Comparison of ENCODE assay signal across 9 cellular contexts in the genomic region with DNA sequence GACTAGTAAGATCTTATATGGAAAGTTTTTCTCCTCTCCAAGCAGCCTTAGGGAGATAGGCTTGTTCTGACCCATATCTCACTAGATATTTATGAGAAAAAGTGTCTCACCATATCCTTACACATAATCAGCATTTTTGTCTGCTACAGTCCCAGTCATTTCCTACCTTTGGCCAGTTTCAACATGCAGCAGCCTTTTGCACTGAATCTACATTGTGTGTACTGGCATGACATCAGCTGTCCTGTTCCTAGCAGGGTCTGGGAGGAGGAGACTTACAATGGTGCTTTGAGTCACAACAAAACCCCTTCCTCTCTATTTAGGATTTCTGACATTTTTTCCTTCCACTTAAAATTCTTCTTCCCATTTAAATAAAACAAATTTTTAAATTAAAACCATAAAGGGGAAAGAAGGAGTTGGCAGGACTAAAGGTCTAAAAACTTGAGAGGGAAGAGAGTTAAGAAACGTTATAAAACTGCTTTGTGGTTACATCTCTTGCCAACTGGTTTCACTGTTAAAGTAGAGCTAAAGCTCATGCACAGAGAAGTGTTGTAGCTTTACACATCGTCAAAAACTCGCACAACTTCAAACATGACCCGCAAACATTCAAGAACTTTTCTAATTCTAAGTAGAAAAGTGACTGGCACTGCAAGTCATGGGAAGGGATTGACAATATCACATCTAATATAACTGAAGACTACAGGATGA. TPM values are rescaled to one million over a fixed set of nuclear protein-coding genes. Genes with fewer than 3 reads are reported as not detected.
DNase-seq lines count a peak whose midpoint lies in the region; ATAC-seq, FAIRE-seq and TF ChIP-seq lines count a peak whose summit lies in the region.
"Had no signal": no experiment of that assay in that cellular context is flagged by ENCODE, and none has a peak within 500 bp of the region (broad histone marks: within the 10 kb centered on the region; RNA-seq: fewer than 3 reads in every experiment).

No MANE protein-coding gene starts in this region.

- H3K4me3 ChIP-seq in BLaER1: peak overlapping the region; percentile 55
- H3K4me3 ChIP-seq in MM.1S (ENCODE audit: low read length): no peak overlapping the region
- H3K4me3 ChIP-seq in astrocyte (ENCODE audit: insufficient read depth, low read depth, low read length): peak overlapping the region; percentile 95

- H3K4me1 ChIP-seq in BLaER1 (peaks cover 54% of the 10 kb centered on the region), MM.1S (ENCODE audit: low read length) (peaks cover 11% of the 10 kb centered on the region), astrocyte (ENCODE audit: insufficient read depth, low read length) (peaks cover 29% of the 10 kb centered on the region)

- H4K20me1 ChIP-seq in BLaER1 (no peaks in the 10 kb centered on the region), MM.1S (ENCODE audit: insufficient read depth, low read length) (no peaks in the 10 kb centered on the region), astrocyte (ENCODE audit: insufficient read depth, low read length) (peaks cover 52% of the 10 kb centered on the region)

- H2AFZ ChIP-seq in MM.1S (ENCODE audit: low read length) (no peak overlapping the region), astrocyte (ENCODE audit: low read depth, low read length) (no peak overlapping the region)

- H3K27me3 ChIP-seq in BLaER1: no peaks in the 10 kb centered on the region
- no peaks in the 10 kb centered on the region for H3K27me3 ChIP-seq in MM.1S (replicated peaks; ENCODE audit: insufficient read depth, low read length)
- H3K27me3 ChIP-seq in astrocyte (ENCODE audit: insufficient read depth, low read length): no peaks in the 10 kb centered on the region

- H3K4me2 ChIP-seq in BLaER1 (peak overlapping the region; percentile 77), MM.1S (ENCODE audit: low read depth, low read length) (no peak overlapping the region), astrocyte (ENCODE audit: low read length) (peak overlapping the region; percentile 84)

- DNase-seq in GM19238 (ENCODE audit: insufficient read length, low spot score) (peak; percentile 28), MM.1S (peak; percentile 34), astrocyte (ENCODE audit: low read depth) (peak; percentile 68), immature natural killer cell (no peak), substantia nigra (lab: John Stamatoyannopoulos, UW) (no peak), COLO668 (lab: John Stamatoyannopoulos, UW; ENCODE audit: unreplicated experiment) (no peak)

- H3K4me1 Mint-ChIP-seq in astrocyte (ENCODE audit: low read depth, unreplicated experiment): peaks cover 22% of the 10 kb centered on the region
- peaks cover 5 to 22% of the 10 kb centered on the region in 2 donors for H3K4me1 Mint-ChIP-seq in immature natural killer cell

- no peaks in the 10 kb centered on the region for H3K9me2 ChIP-seq in MM.1S (replicated peaks; ENCODE audit: insufficient read depth, low read length)

- H3K36me3 Mint-ChIP-seq in astrocyte (ENCODE audit: low read depth, unreplicated experiment) (peaks cover 19% of the 10 kb centered on the region), immature natural killer cell (no peaks in the 10 kb centered on the region)
- H3K36me3 Mint-ChIP-seq: IgD-negative memory B cell had no signal

- TF ChIP-seq CTCF in MM.1S (IDR thresholded peaks at IDR 0.05; ENCODE audit: low read length): no peak
- TF ChIP-seq CTCF in astrocyte (IDR thresholded peaks at IDR 0.05; ENCODE audit: insufficient read depth, low read depth, low read length): no peak

- peaks cover 7% of the 10 kb centered on the region; the same call in 1 of the 2 replicates for H3F3A ChIP-seq in MM.1S (ENCODE audit: insufficient read depth, low read length)

- H3K79me2 ChIP-seq in MM.1S (ENCODE audit: low read length): no peaks in the 10 kb centered on the region
- H3K79me2 ChIP-seq in astrocyte (ENCODE audit: insufficient read depth, low read length): peaks cover 74% of the 10 kb centered on the region

- H3K27me3 Mint-ChIP-seq in astrocyte (ENCODE audit: low read depth, unreplicated experiment) (no peaks in the 10 kb centered on the region), immature natural killer cell (ENCODE audit: low read depth in 3 of 3) (no peaks in the 10 kb centered on the region)
- H3K27me3 Mint-ChIP-seq: IgD-negative memory B cell had no signal

- H3K9me3 ChIP-seq in BLaER1 (no peaks in the 10 kb centered on the region), MM.1S (replicated peaks; ENCODE audit: insufficient read depth, low read length) (no peaks in the 10 kb centered on the region), astrocyte (ENCODE audit: insufficient read depth, low read depth, low read length) (no peaks in the 10 kb centered on the region)

- H3K27ac Mint-ChIP-seq in astrocyte (ENCODE audit: unreplicated experiment) (no peak overlapping the region), immature natural killer cell (peak overlapping the region in 4 of 6 donors; percentile 78 to 91 (median 86))

- H3K36me3 ChIP-seq in BLaER1 (no peaks in the 10 kb centered on the region), MM.1S (replicated peaks; ENCODE audit: insufficient read depth, low read length) (no peaks in the 10 kb centered on the region), astrocyte (ENCODE audit: insufficient read depth, low read length) (peaks cover 17% of the 10 kb centered on the region)

- peak overlapping the region; percentile 65; the same call in 1 of the 2 replicates for H3K9ac ChIP-seq in BLaER1
- H3K9ac ChIP-seq in MM.1S (ENCODE audit: low read length): no peak overlapping the region
- H3K9ac ChIP-seq in astrocyte (ENCODE audit: low read length): peak overlapping the region; percentile 94

- no peaks in the 10 kb centered on the region for H3K9me3 Mint-ChIP-seq in astrocyte (ENCODE audit: unreplicated experiment)
- H3K9me3 Mint-ChIP-seq in immature natural killer cell: no peaks in the 10 kb centered on the region
- H3K9me3 Mint-ChIP-seq: IgD-negative memory B cell had no signal

- H3K4me3 Mint-ChIP-seq in astrocyte (ENCODE audit: unreplicated experiment) (no peak overlapping the region), immature natural killer cell (peak overlapping the region in 1 of 5 donors; percentile 58)

- H3K27ac ChIP-seq in BLaER1: peak overlapping the region; percentile 52
- H3K27ac ChIP-seq in MM.1S (ENCODE audit: low read length): peak overlapping the region; percentile 37; the same call in 1 of the 2 replicates
- H3K27ac ChIP-seq in astrocyte (ENCODE audit: low read depth, low read length): peak overlapping the region; percentile 88
- H3K27ac ChIP-seq in substantia nigra (ENCODE audit: low read depth, low read length, poor library complexity, severe bottlenecking): peak overlapping the region; percentile 9

- no peak for FAIRE-seq in astrocyte (lab: Jason Lieb, UNC)

- ATAC-seq in HG03025 (IDR thresholded peaks at IDR 0.05; ENCODE audit: low FRiP score, unreplicated experiment): no peak

RNA-seq across cellular contexts. Expression of a gene that starts 53.3 kb away (rescaled TPM):
- total RNA-seq in astrocyte: 115 and 118 TPM in 2 replicates
- polyA plus RNA-seq in immature natural killer cell: 100 to 1,000 TPM in 1 of 3 donors, 10 to 100 TPM in 2; 57.2 to 104 (median 64.0) TPM

Comparison
In these comparisons a context has a peak if more than half of its experiments do, and no peak if none do; other contexts are left out.
1. H3K27ac ChIP-seq: peak in every context shown above with its lines; median percentile 88 in astrocyte; 52 in BLaER1; 37 in MM.1S; 9 in substantia nigra.
2. DNase-seq: peak in GM19238 (single experiment), MM.1S (single experiment) and astrocyte (single experiment); none in immature natural killer cell (0 of 3), substantia nigra (0 of 49) and COLO668 (single experiment).